ENCODE assay signal across 8 cellular contexts in the genomic region with DNA sequence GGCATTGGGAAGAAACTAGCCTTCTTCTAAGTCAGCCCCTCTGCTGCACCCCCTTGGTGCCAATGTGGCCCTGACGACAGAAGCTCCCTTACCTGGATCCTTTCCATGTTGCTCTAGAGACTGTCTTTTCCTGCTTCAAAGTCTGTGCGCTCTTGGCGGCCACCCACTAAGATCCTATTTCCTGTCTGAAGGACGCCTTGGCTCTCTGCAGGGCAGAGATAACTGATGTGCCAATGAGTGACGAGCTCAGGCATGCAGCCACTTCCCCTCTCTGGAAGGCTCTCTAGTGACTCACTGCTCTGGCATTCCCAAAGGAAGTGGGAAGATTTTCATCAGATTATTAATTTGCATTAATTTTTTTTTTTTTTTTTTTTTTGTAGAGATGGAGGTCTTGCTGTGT.
DNase-seq lines count a peak whose midpoint lies in the region; ATAC-seq and TF ChIP-seq lines count a peak whose summit lies in the region.

No MANE protein-coding gene starts in this region.

- H3K9me2 ChIP-seq in GM23338 (ENCODE audit: insufficient read depth), result 0 out of 2 replicates have a peak, but pooled peaks cover 3% of the 10 kb centered on the region

- H3K36me3 Mint-ChIP-seq in GM23338 (ENCODE audit: low read depth), result peaks cover 22% of the 10 kb centered on the region

- H3K27ac Mint-ChIP-seq in GM23338, result peak overlapping the region; percentile 82; the same call in 1 of the 2 replicates

- peaks cover 32% of the 10 kb centered on the region for H3K4me1 ChIP-seq in GM23338 (ENCODE audit: insufficient read depth)
- peaks cover 5% of the 10 kb centered on the region for H3K4me1 ChIP-seq in psoas muscle

- H3K79me2 ChIP-seq in GM23338 (replicated peaks; ENCODE audit: insufficient read depth), result no peaks in the 10 kb centered on the region

- intact Hi-C loops in psoas muscle (cut with DNase I), result no loop called here

- H3K36me3 ChIP-seq in GM23338 (ENCODE audit: insufficient read depth) (no peaks in the 10 kb centered on the region), psoas muscle (ENCODE audit: insufficient read depth in 1 of 2, low read depth in 1 of 2) (no peaks in the 10 kb centered on the region)

- H3K27me3 Mint-ChIP-seq in GM23338 (ENCODE audit: insufficient read depth, low read depth, poor library complexity), result no peaks in the 10 kb centered on the region

- peaks cover 28% of the 10 kb centered on the region for H3K4me1 Mint-ChIP-seq in GM23338

- ATAC-seq in GM23338 (peak; percentile 92), psoas muscle (peak; percentile 82 to 94 (median 90)), GM18519 (IDR thresholded peaks at IDR 0.05; ENCODE audit: low FRiP score, unreplicated experiment) (no peak)

- WGBS in psoas muscle, 3 donors, result 0 to 3% (median 3%) methylated on average over 5 of the region's 5 CpGs

- H3K4me2 ChIP-seq in GM23338, result peak overlapping the region; percentile 62

- no peaks in the 10 kb centered on the region for H4K20me1 ChIP-seq in GM23338 (replicated peaks; ENCODE audit: insufficient read depth)

- TF ChIP-seq CTCF in GM23338 (conservative IDR thresholded peaks at IDR 0.05; ENCODE audit: low read depth in 2 of 2) (no peak), psoas muscle (IDR thresholded peaks at IDR 0.05) (no peak)

- H3K27ac ChIP-seq in GM23338 (ENCODE audit: low read depth) (peak overlapping the region; percentile 84; the same call in 1 of the 2 replicates), psoas muscle (peak overlapping the region; percentile 10)

- peak overlapping the region; percentile 56 for H3K4me3 Mint-ChIP-seq in GM23338

- peak; percentile 82 for DNase-seq in GM23338 (ENCODE audit: low spot score)
- peak; percentile 43 for DNase-seq in T1000 (lab: John Stamatoyannopoulos, UW)
- DNase-seq in glomerular endothelial cell (ENCODE audit: extremely low read depth, low read depth, low spot score), result peak; percentile 96
- DNase-seq in psoas muscle, result peak; percentile 71 to 85
- DNase-seq in GF-D8 (lab: John Stamatoyannopoulos, UW), result no peak
- DNase-seq in NCI-H146 (lab: John Stamatoyannopoulos, UW), result no peak
- no peak for DNase-seq in SHP77 treated with DMSO at 0.1 percent for 48 hours (lab: John Stamatoyannopoulos, UW)

- H3K27me3 ChIP-seq in GM23338 (ENCODE audit: insufficient read depth) (no peaks in the 10 kb centered on the region), psoas muscle (ENCODE audit: insufficient read depth in 3 of 3, low read length in 2 of 3) (no peaks in the 10 kb centered on the region)

- H3K9me3 ChIP-seq in psoas muscle, result no peaks in the 10 kb centered on the region

- peaks cover 25% of the 10 kb centered on the region for H3K9me3 Mint-ChIP-seq in GM23338

- H3F3A ChIP-seq in GM23338 (replicated peaks; ENCODE audit: low read depth), result no peaks in the 10 kb centered on the region

- H3K4me3 ChIP-seq in GM23338, result peak overlapping the region; percentile 41
- peak overlapping the region; percentile 31 for H3K4me3 ChIP-seq in psoas muscle

- H2AFZ ChIP-seq in GM23338, result no peak overlapping the region

TF ChIP-seq in GM23338, 12 proteins besides CTCF, POLR2A, EP300 and RAD21:
- TF ChIP-seq, protein P1, sequence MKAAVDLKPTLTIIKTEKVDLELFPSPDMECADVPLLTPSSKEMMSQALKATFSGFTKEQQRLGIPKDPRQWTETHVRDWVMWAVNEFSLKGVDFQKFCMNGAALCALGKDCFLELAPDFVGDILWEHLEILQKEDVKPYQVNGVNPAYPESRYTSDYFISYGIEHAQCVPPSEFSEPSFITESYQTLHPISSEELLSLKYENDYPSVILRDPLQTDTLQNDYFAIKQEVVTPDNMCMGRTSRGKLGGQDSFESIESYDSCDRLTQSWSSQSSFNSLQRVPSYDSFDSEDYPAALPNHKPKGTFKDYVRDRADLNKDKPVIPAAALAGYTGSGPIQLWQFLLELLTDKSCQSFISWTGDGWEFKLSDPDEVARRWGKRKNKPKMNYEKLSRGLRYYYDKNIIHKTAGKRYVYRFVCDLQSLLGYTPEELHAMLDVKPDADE (IDR thresholded peaks at IDR 0.05), result peak; percentile 66; the same call in 1 of the 2 replicates
- TF ChIP-seq EZH2 (IDR thresholded peaks at IDR 0.05; ENCODE audit: low read depth, unreplicated experiment), result no peak

Comparison
In these comparisons a context has a peak if more than half of its experiments do, and no peak if none do; other contexts are left out.
1. DNase-seq: peak in GM23338 (single experiment), T1000 (single experiment), glomerular endothelial cell (single experiment) and psoas muscle (2 of 2); none in GF-D8 (single experiment), NCI-H146 (single experiment) and SHP77 treated with DMSO at 0.1 percent for 48 hours (single experiment).